9 cellular contexts compared by ENCODE assay signal in genomic region chr11:114269498-114269897, GRCh38. TPM values are rescaled to one million over a fixed set of nuclear protein-coding genes. Genes with fewer than 3 reads are reported as not detected.
"Had no signal": no experiment of that assay in that cellular context is flagged by ENCODE, and none has a peak within 500 bp of the region (broad histone marks: within the 10 kb centered on the region; RNA-seq: fewer than 3 reads in every experiment).

No MANE protein-coding gene starts in this region.

- H3K36me3 ChIP-seq: HAP-1 had no signal

- ATAC-seq: HCT116, HepG2 had no signal

- H3K4me3 Mint-ChIP-seq: HFFc6, IgD-negative memory B cell had no signal

- H3K4me1 Mint-ChIP-seq: IgD-negative memory B cell had no signal

- H3K4me1 ChIP-seq: HAP-1 had no signal

- H3K4me3 ChIP-seq: GM23248, HAP-1 had no signal

- H3K27ac Mint-ChIP-seq: HFFc6, IgD-negative memory B cell had no signal

- H3K27ac ChIP-seq: GM23248, HL-60 had no signal

- DNase-seq: GM23248, GOT3, H7, HFFc6 had no signal

- H3K36me3 Mint-ChIP-seq: IgD-negative memory B cell had no signal

- H3K9me3 ChIP-seq: HAP-1 had no signal

RNA-seq across cellular contexts. Expression of gene NNMT, which starts 26.7 kb away (rescaled TPM):
- total RNA-seq: H7, HepG2 had no signal
